Comparison of ENCODE assay signal across 8 cellular contexts in the genomic region with DNA sequence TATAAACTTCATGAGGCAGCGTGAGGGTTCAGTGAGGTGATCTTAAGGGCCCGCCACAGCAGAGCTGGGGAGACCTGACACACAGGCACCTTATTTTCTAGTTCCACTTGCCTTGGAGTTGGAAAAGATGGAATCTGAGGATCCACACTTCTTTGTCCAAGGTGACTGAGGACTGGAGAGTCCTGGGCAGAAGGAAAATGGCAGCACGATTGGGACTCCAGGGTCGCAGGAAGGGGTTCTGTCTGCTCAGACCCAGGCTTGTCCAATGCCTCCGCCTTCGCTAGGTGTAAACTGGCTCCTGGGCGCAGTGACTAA. TPM values are rescaled to one million over a fixed set of nuclear protein-coding genes. Genes with fewer than 3 reads are reported as not detected.
A peak's percentile ranks its signal among the peaks of the same experiment; 100 is the strongest.
DNase-seq lines count a peak whose midpoint lies in the region; ATAC-seq and TF ChIP-seq lines count a peak whose summit lies in the region.

No MANE protein-coding gene starts in this region.

- 86% methylated on average over 7 of the region's 7 CpGs for WGBS in SK-N-SH (ENCODE audit: low lambda C conversion rate)

- H3K9me3 Mint-ChIP-seq in activated T-helper 17 cell treated with anti-CD3 and anti-CD28 coated beads, Interleukin-2, amount 50 U/mL, for 72 hours: no peaks in the 10 kb centered on the region
- H3K9me3 Mint-ChIP-seq in stimulated activated naive B cell treated with anti-CD40 and anti-IgM and Interleukin-4, amounts not matched to agents 10 μg/mL and 1 μg/mL and 100 μg/mL, for 72 hours: no peaks in the 10 kb centered on the region

- TF ChIP-seq EP300 in SK-N-SH (IDR thresholded peaks at IDR 0.05; ENCODE audit: borderline replicate concordance in 1 of 2, low read depth in 1 of 2, low read length in 1 of 2): no peak

- no peaks in the 10 kb centered on the region for H3K9me2 ChIP-seq in SK-N-SH

- H3K27ac Mint-ChIP-seq in activated T-helper 17 cell treated with anti-CD3 and anti-CD28 coated beads, Interleukin-2, amount 50 U/mL, for 72 hours: peak overlapping the region; percentile 93
- no peak overlapping the region for H3K27ac Mint-ChIP-seq in stimulated activated naive B cell treated with anti-CD40 and anti-IgM and Interleukin-4, amounts not matched to agents 10 μg/mL and 1 μg/mL and 100 μg/mL, for 72 hours

- no peaks in the 10 kb centered on the region for H4K20me1 ChIP-seq in SK-N-SH (ENCODE audit: insufficient read depth)

- H3F3A ChIP-seq in SK-N-SH (replicated peaks; ENCODE audit: insufficient read depth): peaks cover 15% of the 10 kb centered on the region

- H3K4me1 Mint-ChIP-seq in activated T-helper 17 cell treated with anti-CD3 and anti-CD28 coated beads, Interleukin-2, amount 50 U/mL, for 72 hours: no peaks in the 10 kb centered on the region
- H3K4me1 Mint-ChIP-seq in stimulated activated naive B cell treated with anti-CD40 and anti-IgM and Interleukin-4, amounts not matched to agents 10 μg/mL and 1 μg/mL and 100 μg/mL, for 72 hours: peaks cover 17 to 33% of the 10 kb centered on the region in 2 donors

- no peaks in the 10 kb centered on the region for H3K27me3 Mint-ChIP-seq in activated T-helper 17 cell treated with anti-CD3 and anti-CD28 coated beads, Interleukin-2, amount 50 U/mL, for 72 hours
- no peaks in the 10 kb centered on the region for H3K27me3 Mint-ChIP-seq in stimulated activated naive B cell treated with anti-CD40 and anti-IgM and Interleukin-4, amounts not matched to agents 10 μg/mL and 1 μg/mL and 100 μg/mL, for 72 hours

- no peaks in the 10 kb centered on the region; the same call in 1 of the 2 replicates for H3K79me2 ChIP-seq in SK-N-SH (ENCODE audit: insufficient read depth)

- H2AFZ ChIP-seq in SK-N-SH (ENCODE audit: low read depth): no peak overlapping the region

- POLR2A ChIA-PET in SK-N-SH (lab: Yijun Ruan, JAX): interaction anchor here (2.1 to 4.1 kb wide), 3 partner anchors 8 to 26 kb away, joined by 7 to 24 read pairs (median 17); a partner anchor contains a TSS

- ATAC-seq in SK-N-SH treated with all-trans-retinoic acid at 6 μM for 48 hours: no peak
- ATAC-seq in activated T-helper 17 cell treated with anti-CD3 and anti-CD28 coated beads, Interleukin-2, amount 50 U/mL, for 72 hours (replicated peaks): no peak
- ATAC-seq in stimulated activated naive B cell treated with anti-CD40 and anti-IgM and Interleukin-4, amounts not matched to agents 10 μg/mL and 1 μg/mL and 100 μg/mL, for 72 hours (replicated peaks): no peak
- ATAC-seq in HG02884 (IDR thresholded peaks at IDR 0.05; ENCODE audit: unreplicated experiment): no peak
- no peak for ATAC-seq in GM19397 (IDR thresholded peaks at IDR 0.05; ENCODE audit: unreplicated experiment)

- H3K4me3 Mint-ChIP-seq in activated T-helper 17 cell treated with anti-CD3 and anti-CD28 coated beads, Interleukin-2, amount 50 U/mL, for 72 hours: peak overlapping the region; percentile 93
- H3K4me3 Mint-ChIP-seq in stimulated activated naive B cell treated with anti-CD40 and anti-IgM and Interleukin-4, amounts not matched to agents 10 μg/mL and 1 μg/mL and 100 μg/mL, for 72 hours: peak overlapping the region; percentile 94 to 95

- CTCF ChIA-PET in SK-N-SH (lab: Yijun Ruan, JAX): interaction anchor here (1.1 to 5.7 kb wide), 4 partner anchors 11 to 162 kb away, joined by 3 to 47 read pairs (median 6); no protein-coding TSS in a partner anchor

- no peaks in the 10 kb centered on the region for H3K27me3 ChIP-seq in SK-N-SH (ENCODE audit: insufficient read depth)

- peak overlapping the region; percentile 100 for H3K4me2 ChIP-seq in SK-N-SH

- peaks cover 5 to 30% of the 10 kb centered on the region in 2 experiments; a peak in 1 of 4 replicates for H3K4me1 ChIP-seq in SK-N-SH (ENCODE audit: control insufficient read depth in 1 of 2, insufficient read depth in 2 of 2, low read depth in 1 of 2, low read length in 1 of 2)

- H3K9me3 ChIP-seq in SK-N-SH: no peaks in the 10 kb centered on the region
- no peaks in the 10 kb centered on the region for H3K9me3 ChIP-seq in iPS-18c (ENCODE audit: control insufficient read depth, insufficient read depth, low read length)

- peak overlapping the region; percentile 73 to 85 for H3K27ac ChIP-seq in SK-N-SH (ENCODE audit: low read depth in 2 of 2, low read length in 1 of 2)

- H3K36me3 ChIP-seq in SK-N-SH (replicated peaks in 1 of 2; ENCODE audit: control insufficient read depth in 1 of 2, insufficient read depth in 2 of 2, low read length in 1 of 2): peaks cover 5 to 34% of the 10 kb centered on the region in 2 experiments

- H3K4me3 ChIP-seq in SK-N-SH (ENCODE audit: low read depth in 2 of 2, low read length in 1 of 2) (peak overlapping the region; percentile 71 to 89), iPS-18c (ENCODE audit: insufficient read depth, low read depth, low read length) (peak overlapping the region; percentile 90)

- no peak for TF ChIP-seq RAD21 in SK-N-SH (IDR thresholded peaks at IDR 0.05; ENCODE audit: low read length)

- no peak overlapping the region for H3K9ac ChIP-seq in SK-N-SH

- no peak for TF ChIP-seq CTCF in SK-N-SH (IDR thresholded peaks at IDR 0.05)

- no peak for DNase-seq in SK-N-SH
- DNase-seq in stimulated activated naive B cell treated with anti-CD40 and anti-IgM and Interleukin-4, amounts not matched to agents 10 μg/mL and 1 μg/mL and 100 μg/mL, for 72 hours: no peak
- DNase-seq in DMS79 (lab: John Stamatoyannopoulos, UW): no peak

- peaks cover 63% of the 10 kb centered on the region for H3K36me3 Mint-ChIP-seq in activated T-helper 17 cell treated with anti-CD3 and anti-CD28 coated beads, Interleukin-2, amount 50 U/mL, for 72 hours (ENCODE audit: low read depth)
- peaks cover 24 to 41% of the 10 kb centered on the region in 2 donors for H3K36me3 Mint-ChIP-seq in stimulated activated naive B cell treated with anti-CD40 and anti-IgM and Interleukin-4, amounts not matched to agents 10 μg/mL and 1 μg/mL and 100 μg/mL, for 72 hours

TF ChIP-seq in SK-N-SH, 30 proteins besides CTCF, POLR2A, EP300 and RAD21 (continues in another document):
- TF ChIP-seq SMC3 (IDR thresholded peaks at IDR 0.05; ENCODE audit: low read depth, low read length) (no peak), TCF12 (IDR thresholded peaks at IDR 0.05) (no peak), EZH2phosphoT487 (IDR thresholded peaks at IDR 0.05; ENCODE audit: borderline replicate concordance, low read depth) (no peak), CHD2 (IDR thresholded peaks at IDR 0.05; ENCODE audit: low read length, partially characterized antibody) (no peak), GATA2 (CRISPR knock-in tag; IDR thresholded peaks at IDR 0.05) (no peak), JUND (IDR thresholded peaks at IDR 0.05) (no peak), NFIC (IDR thresholded peaks at IDR 0.05; ENCODE audit: borderline replicate concordance) (no peak), NRF1 (IDR thresholded peaks at IDR 0.05; ENCODE audit: low read depth, low read length) (no peak)

TF ChIP-seq in SK-N-SH treated with all-trans-retinoic acid at 6 μM for 48 hours, 23 proteins besides CTCF, POLR2A, EP300 and RAD21 (continues in another document):
- TF ChIP-seq ZFP30 (CRISPR knock-in tag; IDR thresholded peaks at IDR 0.05): no peak
- TF ChIP-seq ESRRG (CRISPR knock-in tag; IDR thresholded peaks at IDR 0.05): no peak
- TF ChIP-seq, protein P1, sequence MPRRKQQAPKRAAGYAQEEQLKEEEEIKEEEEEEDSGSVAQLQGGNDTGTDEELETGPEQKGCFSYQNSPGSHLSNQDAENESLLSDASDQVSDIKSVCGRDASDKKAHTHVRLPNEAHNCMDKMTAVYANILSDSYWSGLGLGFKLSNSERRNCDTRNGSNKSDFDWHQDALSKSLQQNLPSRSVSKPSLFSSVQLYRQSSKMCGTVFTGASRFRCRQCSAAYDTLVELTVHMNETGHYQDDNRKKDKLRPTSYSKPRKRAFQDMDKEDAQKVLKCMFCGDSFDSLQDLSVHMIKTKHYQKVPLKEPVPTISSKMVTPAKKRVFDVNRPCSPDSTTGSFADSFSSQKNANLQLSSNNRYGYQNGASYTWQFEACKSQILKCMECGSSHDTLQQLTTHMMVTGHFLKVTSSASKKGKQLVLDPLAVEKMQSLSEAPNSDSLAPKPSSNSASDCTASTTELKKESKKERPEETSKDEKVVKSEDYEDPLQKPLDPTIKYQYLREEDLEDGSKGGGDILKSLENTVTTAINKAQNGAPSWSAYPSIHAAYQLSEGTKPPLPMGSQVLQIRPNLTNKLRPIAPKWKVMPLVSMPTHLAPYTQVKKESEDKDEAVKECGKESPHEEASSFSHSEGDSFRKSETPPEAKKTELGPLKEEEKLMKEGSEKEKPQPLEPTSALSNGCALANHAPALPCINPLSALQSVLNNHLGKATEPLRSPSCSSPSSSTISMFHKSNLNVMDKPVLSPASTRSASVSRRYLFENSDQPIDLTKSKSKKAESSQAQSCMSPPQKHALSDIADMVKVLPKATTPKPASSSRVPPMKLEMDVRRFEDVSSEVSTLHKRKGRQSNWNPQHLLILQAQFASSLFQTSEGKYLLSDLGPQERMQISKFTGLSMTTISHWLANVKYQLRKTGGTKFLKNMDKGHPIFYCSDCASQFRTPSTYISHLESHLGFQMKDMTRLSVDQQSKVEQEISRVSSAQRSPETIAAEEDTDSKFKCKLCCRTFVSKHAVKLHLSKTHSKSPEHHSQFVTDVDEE (CRISPR knock-in tag; IDR thresholded peaks at IDR 0.05): no peak
- TF ChIP-seq PPARA (CRISPR knock-in tag; IDR thresholded peaks at IDR 0.05; ENCODE audit: borderline replicate concordance): no peak

RNA-seq across cellular contexts. Expression of a gene that starts 1.3 kb away (rescaled TPM):
- 71.7 and 76.0 TPM in 2 replicates for polyA plus RNA-seq in SK-N-SH (2012; rRNA removed)
- polyA plus RNA-seq in SK-N-SH (2012; cell fraction: cytosol; rRNA removed): 35.8 and 54.2 TPM in 2 replicates
- 98.6 and 102 TPM in 2 replicates for polyA plus RNA-seq in SK-N-SH (2012; cell fraction: nucleus; rRNA removed)
- total RNA-seq in activated T-helper 17 cell treated with anti-CD3 and anti-CD28 coated beads, Interleukin-2, amount 50 U/mL, for 72 hours: 10 to 100 TPM; 56.6 to 57.1 TPM

RNA-seq across cellular contexts. Expression of a gene that starts 8.3 kb away (rescaled TPM):
- polyA plus RNA-seq in SK-N-SH (2012; rRNA removed): 109 and 135 TPM in 2 replicates
- polyA plus RNA-seq in SK-N-SH (2012; cell fraction: cytosol; rRNA removed): 44.7 and 69.7 TPM in 2 replicates
- 159 and 199 TPM in 2 replicates for polyA plus RNA-seq in SK-N-SH (2012; cell fraction: nucleus; rRNA removed)
- total RNA-seq in activated T-helper 17 cell treated with anti-CD3 and anti-CD28 coated beads, Interleukin-2, amount 50 U/mL, for 72 hours: 10 to 100 TPM; 70.0 to 94.8 TPM

RNA-seq across cellular contexts. Expression of a gene that starts 21.0 kb away (rescaled TPM):
- 36.3 and 41.8 TPM in 2 replicates for polyA plus RNA-seq in SK-N-SH (2012; rRNA removed)
- 46.8 and 56.6 TPM in 2 replicates for polyA plus RNA-seq in SK-N-SH (2012; cell fraction: cytosol; rRNA removed)
- polyA plus RNA-seq in SK-N-SH (2012; cell fraction: nucleus; rRNA removed): 30.0 and 34.5 TPM in 2 replicates
- 10 to 100 TPM; 60.7 to 93.9 TPM for total RNA-seq in activated T-helper 17 cell treated with anti-CD3 and anti-CD28 coated beads, Interleukin-2, amount 50 U/mL, for 72 hours

RNA-seq across cellular contexts. Expression of a gene that starts 26.0 kb away (rescaled TPM):
- 28.2 and 36.5 TPM in 2 replicates for polyA plus RNA-seq in SK-N-SH (2012; rRNA removed)
- polyA plus RNA-seq in SK-N-SH (2012; cell fraction: cytosol; rRNA removed): 23.6 and 33.6 TPM in 2 replicates
- polyA plus RNA-seq in SK-N-SH (2012; cell fraction: nucleus; rRNA removed): 30.5 and 34.3 TPM in 2 replicates
- total RNA-seq in activated T-helper 17 cell treated with anti-CD3 and anti-CD28 coated beads, Interleukin-2, amount 50 U/mL, for 72 hours: 10 to 100 TPM; 26.3 to 82.1 TPM

RNA-seq across cellular contexts. Expression of a gene that starts 55.9 kb away (rescaled TPM):
- polyA plus RNA-seq in SK-N-SH (2012; rRNA removed): 14.5 and 17.7 TPM in 2 replicates
- 18.0 and 18.4 TPM in 2 replicates for polyA plus RNA-seq in SK-N-SH (2012; cell fraction: cytosol; rRNA removed)
- 20.3 and 24.9 TPM in 2 replicates for polyA plus RNA-seq in SK-N-SH (2012; cell fraction: nucleus; rRNA removed)
- total RNA-seq in activated T-helper 17 cell treated with anti-CD3 and anti-CD28 coated beads, Interleukin-2, amount 50 U/mL, for 72 hours: 10 to 100 TPM; 30.1 to 48.5 TPM
